In genomic region chr1:1877852-1878436, GRCh38 we compare ENCODE assay signal across 22 cellular contexts. TPM values are rescaled to one million over a fixed set of nuclear protein-coding genes. Genes with fewer than 3 reads are reported as not detected.
A peak's percentile ranks its signal among the peaks of the same experiment; 100 is the strongest.
DNase-seq lines count a peak whose midpoint lies in the region; ATAC-seq, FAIRE-seq and TF ChIP-seq lines count a peak whose summit lies in the region.
"Had no signal": no experiment of that assay in that cellular context is flagged by ENCODE, and none has a peak within 500 bp of the region (broad histone marks: within the 10 kb centered on the region; RNA-seq: fewer than 3 reads in every experiment).

No MANE protein-coding gene starts in this region.

- H3K4me3 ChIP-seq in HEK293 (ENCODE audit: low read depth, low read length): no peak overlapping the region
- no peak overlapping the region for H3K4me3 ChIP-seq in K562
- H3K4me3 ChIP-seq: heart left ventricle, SK-N-MC, transverse colon had no signal

- H3K9me3 ChIP-seq in HEK293 (ENCODE audit: control insufficient read depth, insufficient read depth, low read depth, low read length) (no peaks in the 10 kb centered on the region), K562 (replicated peaks; ENCODE audit: control insufficient read depth, insufficient read depth, low read depth, low read length) (no peaks in the 10 kb centered on the region)
- H3K9me3 ChIP-seq: heart left ventricle, transverse colon had no signal

- TF ChIP-seq RAD21 in K562 (CRISPR knock-in tag; conservative IDR thresholded peaks at IDR 0.05 in 1 of 2, IDR thresholded peaks at IDR 0.05 in 1 of 2): no peak

- no peaks in the 10 kb centered on the region for H3K27me3 ChIP-seq in K562 (ENCODE audit: control insufficient read depth in 2 of 2, insufficient read depth in 2 of 2, low read length in 2 of 2)
- H3K27me3 ChIP-seq: heart left ventricle, transverse colon had no signal

- POLR2A ChIA-PET in activated CD8-positive, alpha-beta T cell treated with anti-CD3 and anti-CD28 coated beads for 36 hours (lab: Charles Lee): interaction anchor here (1.1 to 1.9 kb wide), 3 partner anchors 8 to 14 kb away, joined by 3 to 4 read pairs (median 3); no protein-coding TSS in a partner anchor
- POLR2A ChIA-PET in activated CD8-positive, alpha-beta T cell treated with anti-CD3 and anti-CD28 coated beads, Interleukin-2, amount 10 ng/mL, durations not matched to agents 7 days and 5 days (lab: Charles Lee): interaction anchor here (0.6 to 1.2 kb wide), 2 partner anchors 9 to 334 kb away, joined by 4 to 5 read pairs; no protein-coding TSS in a partner anchor
- POLR2A ChIA-PET in HEK293 (lab: Yijun Ruan, JAX): no interaction called here
- POLR2A ChIA-PET in K562 (lab: Yijun Ruan, JAX): interaction anchor here (0.7 to 1.5 kb wide), 6 partner anchors 9 to 76 kb away, joined by 3 to 12 read pairs (median 3); no protein-coding TSS in a partner anchor

- no peaks in the 10 kb centered on the region for H3K9me3 Mint-ChIP-seq in activated CD8-positive, alpha-beta T cell treated with anti-CD3 and anti-CD28 coated beads for 36 hours
- no peaks in the 10 kb centered on the region for H3K9me3 Mint-ChIP-seq in activated CD8-positive, alpha-beta T cell treated with anti-CD3 and anti-CD28 coated beads, Interleukin-2, amount 10 ng/mL, durations not matched to agents 7 days and 5 days (ENCODE audit: insufficient read depth)
- no peaks in the 10 kb centered on the region for H3K9me3 Mint-ChIP-seq in osteocyte (ENCODE audit: unreplicated experiment)
- H3K9me3 Mint-ChIP-seq: neural crest cell had no signal

- in situ Hi-C loops in K562 (cut with MboI): no loop called here

- H4K20me1 ChIP-seq in K562 (replicated peaks; ENCODE audit: control insufficient read depth, insufficient read depth, low read length): peaks cover 66% of the 10 kb centered on the region

- intact Hi-C loops in activated CD8-positive, alpha-beta T cell treated with anti-CD3 and anti-CD28 coated beads for 36 hours (cut with micrococcal nuclease): no loop called here
- intact Hi-C loops in K562 (cut with micrococcal nuclease): no loop called here
- intact Hi-C loops in posterior cingulate gyrus (cut with DNase I): no loop called here

- no peaks in the 10 kb centered on the region for H3K27me3 Mint-ChIP-seq in activated CD8-positive, alpha-beta T cell treated with anti-CD3 and anti-CD28 coated beads for 36 hours
- H3K27me3 Mint-ChIP-seq in activated CD8-positive, alpha-beta T cell treated with anti-CD3 and anti-CD28 coated beads, Interleukin-2, amount 10 ng/mL, durations not matched to agents 7 days and 5 days (ENCODE audit: low read depth): no peaks in the 10 kb centered on the region
- H3K27me3 Mint-ChIP-seq in osteocyte (ENCODE audit: unreplicated experiment): no peaks in the 10 kb centered on the region

- FAIRE-seq in K562 (lab: Jason Lieb, UNC): no peak
- FAIRE-seq: H1 had no signal

- CTCF ChIA-PET in activated CD8-positive, alpha-beta T cell treated with anti-CD3 and anti-CD28 coated beads for 36 hours (lab: Charles Lee): interaction anchor here (1.2 to 2.3 kb wide), 2 partner anchors 10 to 28 kb away, joined by 3 to 10 read pairs; no protein-coding TSS in a partner anchor
- CTCF ChIA-PET in activated CD8-positive, alpha-beta T cell treated with anti-CD3 and anti-CD28 coated beads, Interleukin-2, amount 10 ng/mL, durations not matched to agents 7 days and 5 days (lab: Charles Lee): interaction anchor here (0.6 kb wide), 1 partner anchor 30 kb away, joined by 3 read pairs; no protein-coding TSS in a partner anchor
- CTCF ChIA-PET in HEK293 (lab: Yijun Ruan, JAX): no interaction called here
- CTCF ChIA-PET in K562 (lab: Yijun Ruan, JAX; ENCODE audit: low intra/inter-chr PET ratio): no interaction called here

- peak overlapping the region; percentile 8 for H3K27ac Mint-ChIP-seq in activated CD8-positive, alpha-beta T cell treated with anti-CD3 and anti-CD28 coated beads for 36 hours
- no peak overlapping the region for H3K27ac Mint-ChIP-seq in activated CD8-positive, alpha-beta T cell treated with anti-CD3 and anti-CD28 coated beads, Interleukin-2, amount 10 ng/mL, durations not matched to agents 7 days and 5 days
- peak overlapping the region; percentile 1 for H3K27ac Mint-ChIP-seq in osteocyte (ENCODE audit: unreplicated experiment)

- H2AFZ ChIP-seq in K562 (ENCODE audit: low read depth, low read length): no peak overlapping the region

- TF ChIP-seq CTCF in activated CD8-positive, alpha-beta T cell treated with anti-CD3 and anti-CD28 coated beads for 36 hours (IDR thresholded peaks at IDR 0.05): no peak
- TF ChIP-seq CTCF in HEK293 (tag by site-specific recombination; IDR thresholded peaks at IDR 0.05) (no peak), K562 (IDR thresholded peaks at IDR 0.05 in 2 of 3, conservative IDR thresholded peaks at IDR 0.05 in 1 of 3; ENCODE audit: insufficient read depth in 2 of 3, low read depth in 1 of 3, low read length in 3 of 3) (no peak), osteocyte (IDR thresholded peaks at IDR 0.05) (no peak)

- peaks cover 55% of the 10 kb centered on the region for H3K36me3 Mint-ChIP-seq in activated CD8-positive, alpha-beta T cell treated with anti-CD3 and anti-CD28 coated beads for 36 hours (ENCODE audit: low read depth)
- peaks cover 61% of the 10 kb centered on the region for H3K36me3 Mint-ChIP-seq in activated CD8-positive, alpha-beta T cell treated with anti-CD3 and anti-CD28 coated beads, Interleukin-2, amount 10 ng/mL, durations not matched to agents 7 days and 5 days (ENCODE audit: low read depth)
- H3K36me3 Mint-ChIP-seq in osteocyte (ENCODE audit: unreplicated experiment): peaks cover 6% of the 10 kb centered on the region

- no peak for TF ChIP-seq EP300 in K562 (IDR thresholded peaks at IDR 0.05; ENCODE audit: low read length)

- no peak overlapping the region for H3K4me2 ChIP-seq in K562 (ENCODE audit: insufficient read depth, low read length)

- TF ChIP-seq POLR2A in K562 (conservative IDR thresholded peaks at IDR 0.05): no peak

- WGBS in K562 (ENCODE audit: insufficient coverage, low coverage, missing lambda C conversion rate): 52% methylated on average over 5 of the region's 5 CpGs

- no peak for DNase-seq in activated CD8-positive, alpha-beta T cell treated with anti-CD3 and anti-CD28 coated beads for 36 hours
- no peak for DNase-seq in activated CD8-positive, alpha-beta T cell treated with anti-CD3 and anti-CD28 coated beads, Interleukin-2, amount 10 ng/mL, durations not matched to agents 7 days and 5 days
- DNase-seq in K562 (ENCODE audit: extremely low read depth in 1 of 4, low spot score in 3 of 4) (no peak), osteocyte (ENCODE audit: extremely low spot score, unreplicated experiment) (no peak), kidney glomerular epithelial cell (lab: John Stamatoyannopoulos, UW) (no peak), posterior cingulate gyrus (no peak)
- no peak for DNase-seq in stimulated activated CD4-positive, alpha-beta T cell treated with anti-CD3 and anti-CD28 coated beads, Interleukin-4, amount 100 ng/mL, for 4 hours
- DNase-seq: activated CD4-positive, alpha-beta T cell treated with anti-CD3 and anti-CD28 coated beads for 1 hour; activated T-cell treated with anti-CD3 and anti-CD28 coated beads, Interleukin-2, amount 50 U/mL, for 1 hour; COR-L47; NCI-H1436 treated with DMSO at 0.1 percent for 48 hours; NCI-H82; stimulated activated CD4-positive, alpha-beta T cell treated with anti-CD3 and anti-CD28 coated beads, Interleukin-15, amount 100 ng/mL, for 24 hours; stimulated activated naive CD4-positive, alpha-beta T cell; transverse colon had no signal

- H3K4me3 Mint-ChIP-seq in activated CD8-positive, alpha-beta T cell treated with anti-CD3 and anti-CD28 coated beads for 36 hours: no peak overlapping the region
- H3K4me3 Mint-ChIP-seq in activated CD8-positive, alpha-beta T cell treated with anti-CD3 and anti-CD28 coated beads, Interleukin-2, amount 10 ng/mL, durations not matched to agents 7 days and 5 days: no peak overlapping the region
- H3K4me3 Mint-ChIP-seq in osteocyte (ENCODE audit: unreplicated experiment): no peak overlapping the region
- H3K4me3 Mint-ChIP-seq: neural crest cell had no signal

- no TSS peak for BruUV-seq in K562 (replicated peaks; lab: Mats Ljungman, UMichigan)

- peaks cover 74% of the 10 kb centered on the region for H3K4me1 Mint-ChIP-seq in activated CD8-positive, alpha-beta T cell treated with anti-CD3 and anti-CD28 coated beads for 36 hours (ENCODE audit: low read depth)
- H3K4me1 Mint-ChIP-seq in activated CD8-positive, alpha-beta T cell treated with anti-CD3 and anti-CD28 coated beads, Interleukin-2, amount 10 ng/mL, durations not matched to agents 7 days and 5 days (ENCODE audit: low read depth): peaks cover 57% of the 10 kb centered on the region
- H3K4me1 Mint-ChIP-seq in osteocyte (ENCODE audit: unreplicated experiment): peaks cover 47% of the 10 kb centered on the region

- peaks cover 94% of the 10 kb centered on the region for H3K79me2 ChIP-seq in K562 (ENCODE audit: control insufficient read depth, insufficient read depth, low read length)

- H3K9me1 ChIP-seq in K562 (ENCODE audit: control insufficient read depth, insufficient read depth, low read length): peaks cover 22% of the 10 kb centered on the region

- no peak overlapping the region; a peak in 1 of 4 replicates for H3K9ac ChIP-seq in K562 (ENCODE audit: insufficient read depth in 1 of 2, low read depth in 2 of 2, low read length in 2 of 2)

- ATAC-seq in activated CD8-positive, alpha-beta T cell treated with anti-CD3 and anti-CD28 coated beads for 36 hours: no peak
- no peak for ATAC-seq in activated CD8-positive, alpha-beta T cell treated with anti-CD3 and anti-CD28 coated beads, Interleukin-2, amount 10 ng/mL, durations not matched to agents 7 days and 5 days
- ATAC-seq in K562: peak; percentile 59
- ATAC-seq: heart left ventricle had no signal

- H3K27ac ChIP-seq in HEK293 (ENCODE audit: extremely low read depth, low read depth, low read length) (no peak overlapping the region), K562 (ENCODE audit: extremely low read depth, low read depth, low read length) (no peak overlapping the region; the same call in 2 of the 3 replicates)
- H3K27ac ChIP-seq: heart left ventricle, SK-N-MC, transverse colon had no signal

- H3K36me3 ChIP-seq in HEK293 (ENCODE audit: control insufficient read depth in 2 of 2, insufficient read depth in 1 of 2, low read length in 2 of 2) (peaks cover 7 to 53% of the 10 kb centered on the region in 2 experiments; a peak in 2 of 3 replicates), K562 (ENCODE audit: control insufficient read depth, insufficient read depth, low read length) (peaks cover 61% of the 10 kb centered on the region)

- H3K4me1 ChIP-seq in HEK293 (ENCODE audit: control insufficient read depth, insufficient read depth, low read length) (peaks cover 2% of the 10 kb centered on the region; the same call in 1 of the 2 replicates), K562 (replicated peaks in 1 of 2; ENCODE audit: control insufficient read depth in 2 of 2, insufficient read depth in 2 of 2, low read length in 2 of 2) (peaks cover 21 to 32% of the 10 kb centered on the region in 2 experiments; a peak in 4 of 5 replicates)

RNA-seq across cellular contexts. Expression of gene GNB1, which starts 12.9 kb away (rescaled TPM):
- 100 to 1,000 TPM; 318 to 330 TPM for total RNA-seq in activated CD8-positive, alpha-beta T cell treated with anti-CD3 and anti-CD28 coated beads for 36 hours
- 100 to 1,000 TPM; 398 TPM for total RNA-seq in activated CD8-positive, alpha-beta T cell treated with anti-CD3 and anti-CD28 coated beads, Interleukin-2, amount 10 ng/mL, durations not matched to agents 7 days and 5 days
- total RNA-seq in K562 (2011; cell fraction: chromatin; rRNA removed; ENCODE audit: low replicate concordance): 190 and 209 TPM in 2 replicates
- 83.4 and 90.4 TPM in 2 replicates for total RNA-seq in K562 (2011; cell fraction: nucleolus; rRNA removed)
- total RNA-seq in K562 (2011; cell fraction: nucleoplasm; rRNA removed): 169 and 203 TPM in 2 replicates
- total RNA-seq in K562 (2014; rRNA removed) (46.9 and 60.9 TPM in 2 replicates), K562 (2014; rRNA removed; fragmentation: Illumina TruSeq; extraction: Trizol) (113 and 114 TPM in 2 replicates), K562 (2015; rRNA removed; fragmentation: Illumina TruSeq; extraction: Trizol) (106 and 111 TPM in 2 replicates), K562 (2021) (289 and 309 TPM in 2 replicates), osteocyte (394 and 407 TPM in 2 replicates)
- polyA plus RNA-seq in K562 (2011; rRNA removed) (240 and 308 TPM in 2 replicates), K562 (2014; fragmentation: Illumina TruSeq; extraction: Trizol) (293 and 388 TPM in 2 replicates), K562 (2014; fragmentation: Nextera tagmentation; extraction: Ambion mirVana) (10 to 100 TPM; 34.3 to 45.1 TPM), K562 (2014; rRNA removed) (147 and 159 TPM in 2 replicates)
- polyA plus RNA-seq in K562 (2011; cell fraction: cytosol; rRNA removed): 264 and 290 TPM in 2 replicates
- polyA plus RNA-seq in K562 (2011; cell fraction: nucleus; rRNA removed): 160 and 176 TPM in 2 replicates
- 213 and 306 TPM in 2 replicates for polyA plus RNA-seq in K562 (2012)
- polyA minus RNA-seq in K562 (2011; rRNA and poly(A)+ RNA removed): 343 and 352 TPM in 2 replicates
- 206 and 275 TPM in 2 replicates for polyA minus RNA-seq in K562 (2011; cell fraction: cytosol; rRNA and poly(A)+ RNA removed)
- polyA minus RNA-seq in K562 (2011; cell fraction: nucleus; rRNA and poly(A)+ RNA removed): 31.1 and 59.9 TPM in 2 replicates

RNA-seq across cellular contexts. Expression of gene CALML6, which starts 37.1 kb away (rescaled TPM):
- under 1 TPM; 0.47 to 0.76 TPM for total RNA-seq in activated CD8-positive, alpha-beta T cell treated with anti-CD3 and anti-CD28 coated beads for 36 hours
- under 1 TPM; 0.21 to 0.42 TPM for total RNA-seq in activated CD8-positive, alpha-beta T cell treated with anti-CD3 and anti-CD28 coated beads, Interleukin-2, amount 10 ng/mL, durations not matched to agents 7 days and 5 days
- total RNA-seq in K562 (2011; cell fraction: chromatin; rRNA removed; ENCODE audit: low replicate concordance): 0.56 and 0.69 TPM in 2 replicates
- total RNA-seq in K562 (2011; cell fraction: nucleolus; rRNA removed): 0.33 and 0.39 TPM in 2 replicates
- total RNA-seq in K562 (2011; cell fraction: nucleoplasm; rRNA removed): not detected in 2 replicates
- total RNA-seq in K562 (2014; rRNA removed) (not detected in 2 replicates), K562 (2014; rRNA removed; fragmentation: Illumina TruSeq; extraction: Trizol) (not detected in 2 replicates), K562 (2015; rRNA removed; fragmentation: Illumina TruSeq; extraction: Trizol) (not detected in 2 replicates), K562 (2021) (not detected in 2 replicates), osteocyte (2.5 and 2.7 TPM in 2 replicates)
- polyA plus RNA-seq in K562 (2011; rRNA removed) (0.14 TPM in 1 of 2 replicates, not detected in the other), K562 (2014; fragmentation: Illumina TruSeq; extraction: Trizol) (not detected in 2 replicates), K562 (2014; fragmentation: Nextera tagmentation; extraction: Ambion mirVana) (not detected), K562 (2014; rRNA removed) (0.16 TPM in 1 of 2 replicates, not detected in the other)
- not detected in 2 replicates for polyA plus RNA-seq in K562 (2011; cell fraction: cytosol; rRNA removed)
- 0.10 and 0.68 TPM in 2 replicates for polyA plus RNA-seq in K562 (2011; cell fraction: nucleus; rRNA removed)
- 0.08 and 0.53 TPM in 2 replicates for polyA plus RNA-seq in K562 (2012)
- not detected in 2 replicates for polyA minus RNA-seq in K562 (2011; rRNA and poly(A)+ RNA removed)
- polyA minus RNA-seq in K562 (2011; cell fraction: cytosol; rRNA and poly(A)+ RNA removed): not detected in 2 replicates
- polyA minus RNA-seq in K562 (2011; cell fraction: nucleus; rRNA and poly(A)+ RNA removed): not detected in 2 replicates
- total RNA-seq: lung microvascular endothelial cell, M059J had no signal
- polyA plus RNA-seq: heart left ventricle had no signal

RNA-seq across cellular contexts. Expression of gene TMEM52, which starts 41.1 kb away (rescaled TPM):
- total RNA-seq in activated CD8-positive, alpha-beta T cell treated with anti-CD3 and anti-CD28 coated beads for 36 hours: 1 to 10 TPM; 2.1 to 2.2 TPM
- under 1 TPM in 1 of 2 experiments, not detected in 1; 0.70 TPM for total RNA-seq in activated CD8-positive, alpha-beta T cell treated with anti-CD3 and anti-CD28 coated beads, Interleukin-2, amount 10 ng/mL, durations not matched to agents 7 days and 5 days
- 5.7 and 20.2 TPM in 2 replicates for total RNA-seq in K562 (2011; cell fraction: chromatin; rRNA removed; ENCODE audit: low replicate concordance)
- total RNA-seq in K562 (2011; cell fraction: nucleolus; rRNA removed): 23.0 and 23.7 TPM in 2 replicates
- total RNA-seq in K562 (2011; cell fraction: nucleoplasm; rRNA removed): 12.5 and 15.1 TPM in 2 replicates
- total RNA-seq in K562 (2014; rRNA removed) (19.2 and 24.9 TPM in 2 replicates), K562 (2014; rRNA removed; fragmentation: Illumina TruSeq; extraction: Trizol) (1.9 and 4.3 TPM in 2 replicates), K562 (2015; rRNA removed; fragmentation: Illumina TruSeq; extraction: Trizol) (6.8 and 7.9 TPM in 2 replicates), K562 (2021) (21.5 and 22.5 TPM in 2 replicates), osteocyte (1.5 TPM in 1 of 2 replicates, not detected in the other)
- polyA plus RNA-seq in K562 (2011; rRNA removed) (6.8 and 10.6 TPM in 2 replicates), K562 (2014; fragmentation: Illumina TruSeq; extraction: Trizol) (14.1 and 18.1 TPM in 2 replicates), K562 (2014; fragmentation: Nextera tagmentation; extraction: Ambion mirVana) (1 to 10 TPM in 1 of 2 experiments, under 1 TPM in 1; 0.37 to 1.4 TPM), K562 (2014; rRNA removed) (15.3 and 17.2 TPM in 2 replicates)
- 17.0 and 45.9 TPM in 2 replicates for polyA plus RNA-seq in K562 (2011; cell fraction: cytosol; rRNA removed)
- 31.9 and 53.9 TPM in 2 replicates for polyA plus RNA-seq in K562 (2011; cell fraction: nucleus; rRNA removed)
- polyA plus RNA-seq in K562 (2012): 8.9 and 9.5 TPM in 2 replicates
- polyA minus RNA-seq in K562 (2011; rRNA and poly(A)+ RNA removed): 2.1 and 3.8 TPM in 2 replicates
- 8.1 and 9.6 TPM in 2 replicates for polyA minus RNA-seq in K562 (2011; cell fraction: cytosol; rRNA and poly(A)+ RNA removed)
- polyA minus RNA-seq in K562 (2011; cell fraction: nucleus; rRNA and poly(A)+ RNA removed): 5.1 and 6.1 TPM in 2 replicates
- total RNA-seq: M059J had no signal

Comparison
In these comparisons a context has a peak if more than half of its experiments do, and no peak if none do; other contexts are left out.
1. CTCF ChIA-PET loops: an anchor here in activated CD8-positive, alpha-beta T cell treated with anti-CD3 and anti-CD28 coated beads for 36 hours (1.2 to 2.3 kb wide) and activated CD8-positive, alpha-beta T cell treated with anti-CD3 and anti-CD28 coated beads, Interleukin-2, amount 10 ng/mL, durations not matched to agents 7 days and 5 days (0.6 kb wide); none called in HEK293 and K562.